In genomic region chr3:155869664-155870063, GRCh38 we compare ENCODE assay signal across 7 cellular contexts. TPM values are rescaled to one million over a fixed set of nuclear protein-coding genes. Genes with fewer than 3 reads are reported as not detected.
A peak's percentile ranks its signal among the peaks of the same experiment; 100 is the strongest.
DNase-seq lines count a peak whose midpoint lies in the region; ATAC-seq and TF ChIP-seq lines count a peak whose summit lies in the region.

No MANE protein-coding gene starts in this region.

- peak overlapping the region; percentile 97 for H3K27ac Mint-ChIP-seq in HFFc6
- H3K27ac Mint-ChIP-seq in activated CD4-positive, alpha-beta memory T cell treated with anti-CD3 and anti-CD28 coated beads, Interleukin-2, amount 10 ng/mL, durations not matched to agents 7 days and 5 days: peak overlapping the region; percentile 91
- H3K27ac Mint-ChIP-seq in stimulated activated naive CD8-positive, alpha-beta T cell treated with anti-CD3 and anti-CD28 coated beads, Interleukin-15, amount 100 ng/mL, for 72 hours: peak overlapping the region; percentile 88 to 95

- H3K4me1 ChIP-seq in iPS-15b (ENCODE audit: control insufficient read depth, insufficient read depth, low read length): no peaks in the 10 kb centered on the region

- POLR2A ChIA-PET in activated CD4-positive, alpha-beta memory T cell treated with anti-CD3 and anti-CD28 coated beads, Interleukin-2, amount 10 ng/mL, durations not matched to agents 7 days and 5 days (lab: Charles Lee): interaction anchor here (0.7 to 6.3 kb wide), 12 partner anchors 8 to 1290 kb away, joined by 3 to 127 read pairs (median 4); partner anchors contain the start of genes C3orf33 and SLC33A1

- H3K4me3 Mint-ChIP-seq in HFFc6: peak overlapping the region; percentile 91
- H3K4me3 Mint-ChIP-seq in activated CD4-positive, alpha-beta memory T cell treated with anti-CD3 and anti-CD28 coated beads, Interleukin-2, amount 10 ng/mL, durations not matched to agents 7 days and 5 days: peak overlapping the region; percentile 84
- peak overlapping the region; percentile 89 to 95 for H3K4me3 Mint-ChIP-seq in stimulated activated naive CD8-positive, alpha-beta T cell treated with anti-CD3 and anti-CD28 coated beads, Interleukin-15, amount 100 ng/mL, for 72 hours

- no peaks in the 10 kb centered on the region for H3K27me3 ChIP-seq in iPS-15b (ENCODE audit: control insufficient read depth, insufficient read depth, low read length)

- no peak for TF ChIP-seq CTCF in HFFc6 (IDR thresholded peaks at IDR 0.05)

- peak overlapping the region; percentile 63 for H3K9ac ChIP-seq in iPS-15b (ENCODE audit: low read depth, low read length)

- H3K9me3 ChIP-seq in iPS-15b (ENCODE audit: control insufficient read depth, insufficient read depth, low read length): no peaks in the 10 kb centered on the region

- H3K36me3 ChIP-seq in iPS-15b (ENCODE audit: control insufficient read depth, insufficient read depth, low read length): no peaks in the 10 kb centered on the region

- no peaks in the 10 kb centered on the region; the same call in 1 of the 2 replicates for H3K27me3 Mint-ChIP-seq in HFFc6 (ENCODE audit: insufficient read depth)
- no peaks in the 10 kb centered on the region for H3K27me3 Mint-ChIP-seq in activated CD4-positive, alpha-beta memory T cell treated with anti-CD3 and anti-CD28 coated beads, Interleukin-2, amount 10 ng/mL, durations not matched to agents 7 days and 5 days
- no peaks in the 10 kb centered on the region for H3K27me3 Mint-ChIP-seq in stimulated activated naive CD8-positive, alpha-beta T cell treated with anti-CD3 and anti-CD28 coated beads, Interleukin-15, amount 100 ng/mL, for 72 hours

- H3K9me3 Mint-ChIP-seq in HFFc6: no peaks in the 10 kb centered on the region
- H3K9me3 Mint-ChIP-seq in activated CD4-positive, alpha-beta memory T cell treated with anti-CD3 and anti-CD28 coated beads, Interleukin-2, amount 10 ng/mL, durations not matched to agents 7 days and 5 days: no peaks in the 10 kb centered on the region
- no peaks in the 10 kb centered on the region for H3K9me3 Mint-ChIP-seq in stimulated activated naive CD8-positive, alpha-beta T cell treated with anti-CD3 and anti-CD28 coated beads, Interleukin-15, amount 100 ng/mL, for 72 hours

- CTCF ChIA-PET in activated CD4-positive, alpha-beta memory T cell treated with anti-CD3 and anti-CD28 coated beads, Interleukin-2, amount 10 ng/mL, durations not matched to agents 7 days and 5 days (lab: Charles Lee): interaction anchor here (0.7 to 8.9 kb wide), 9 partner anchors 8 to 819 kb away, joined by 3 to 91 read pairs (median 5); partner anchors contain the start of genes C3orf33 and SLC33A1

- H3K4me3 ChIP-seq in iPS-15b (ENCODE audit: low read depth, low read length): peak overlapping the region; percentile 62

- H3K4me1 Mint-ChIP-seq in HFFc6 (ENCODE audit: low read depth): peaks cover 19% of the 10 kb centered on the region
- H3K4me1 Mint-ChIP-seq in activated CD4-positive, alpha-beta memory T cell treated with anti-CD3 and anti-CD28 coated beads, Interleukin-2, amount 10 ng/mL, durations not matched to agents 7 days and 5 days: peaks cover 28% of the 10 kb centered on the region
- peaks cover 12% of the 10 kb centered on the region for H3K4me1 Mint-ChIP-seq in stimulated activated naive CD8-positive, alpha-beta T cell treated with anti-CD3 and anti-CD28 coated beads, Interleukin-15, amount 100 ng/mL, for 72 hours

- ATAC-seq in stimulated activated naive CD8-positive, alpha-beta T cell treated with anti-CD3 and anti-CD28 coated beads, Interleukin-15, amount 100 ng/mL, for 72 hours: peak; percentile 0
- no peak for ATAC-seq in HG03135 (IDR thresholded peaks at IDR 0.05; ENCODE audit: unreplicated experiment)

- H3K36me3 Mint-ChIP-seq in HFFc6 (ENCODE audit: low read depth): 0 out of 2 replicates have a peak, but pooled peaks cover 3% of the 10 kb centered on the region
- H3K36me3 Mint-ChIP-seq in activated CD4-positive, alpha-beta memory T cell treated with anti-CD3 and anti-CD28 coated beads, Interleukin-2, amount 10 ng/mL, durations not matched to agents 7 days and 5 days (ENCODE audit: low read depth): peaks cover 9% of the 10 kb centered on the region

- DNase-seq in HFFc6 (no peak), NAMALWA (ENCODE audit: low spot score) (no peak), DMS114 treated with DMSO at 0.1 percent for 48 hours (lab: John Stamatoyannopoulos, UW; ENCODE audit: unreplicated experiment) (no peak)
- DNase-seq in activated CD4-positive, alpha-beta memory T cell treated with anti-CD3 and anti-CD28 coated beads, Interleukin-2, amount 10 ng/mL, durations not matched to agents 7 days and 5 days: no peak
- no peak for DNase-seq in stimulated activated naive CD8-positive, alpha-beta T cell treated with anti-CD3 and anti-CD28 coated beads, Interleukin-15, amount 100 ng/mL, for 72 hours

RNA-seq across cellular contexts. Expression of gene GMPS, which starts 0.8 kb away (rescaled TPM):
- total RNA-seq in HFFc6 (2021; fragmentation: NEBNext Ultra II Directional; extraction: Animal tissue kit (Norgen Biotek cat#: 25700)): 10 to 100 TPM; 63.5 to 90.2 (median 75.0) TPM
- 100 to 1,000 TPM; 106 to 111 TPM for total RNA-seq in activated CD4-positive, alpha-beta memory T cell treated with anti-CD3 and anti-CD28 coated beads, Interleukin-2, amount 10 ng/mL, durations not matched to agents 7 days and 5 days

RNA-seq across cellular contexts. Expression of gene SLC33A1, which starts 15.4 kb away (rescaled TPM):
- total RNA-seq in HFFc6 (2021; fragmentation: NEBNext Ultra II Directional; extraction: Animal tissue kit (Norgen Biotek cat#: 25700)): 10 to 100 TPM; 20.7 to 31.8 (median 26.9) TPM
- 10 to 100 TPM; 31.6 to 34.2 TPM for total RNA-seq in activated CD4-positive, alpha-beta memory T cell treated with anti-CD3 and anti-CD28 coated beads, Interleukin-2, amount 10 ng/mL, durations not matched to agents 7 days and 5 days
